ENCODE assay signal across 8 cellular contexts in the genomic region with DNA sequence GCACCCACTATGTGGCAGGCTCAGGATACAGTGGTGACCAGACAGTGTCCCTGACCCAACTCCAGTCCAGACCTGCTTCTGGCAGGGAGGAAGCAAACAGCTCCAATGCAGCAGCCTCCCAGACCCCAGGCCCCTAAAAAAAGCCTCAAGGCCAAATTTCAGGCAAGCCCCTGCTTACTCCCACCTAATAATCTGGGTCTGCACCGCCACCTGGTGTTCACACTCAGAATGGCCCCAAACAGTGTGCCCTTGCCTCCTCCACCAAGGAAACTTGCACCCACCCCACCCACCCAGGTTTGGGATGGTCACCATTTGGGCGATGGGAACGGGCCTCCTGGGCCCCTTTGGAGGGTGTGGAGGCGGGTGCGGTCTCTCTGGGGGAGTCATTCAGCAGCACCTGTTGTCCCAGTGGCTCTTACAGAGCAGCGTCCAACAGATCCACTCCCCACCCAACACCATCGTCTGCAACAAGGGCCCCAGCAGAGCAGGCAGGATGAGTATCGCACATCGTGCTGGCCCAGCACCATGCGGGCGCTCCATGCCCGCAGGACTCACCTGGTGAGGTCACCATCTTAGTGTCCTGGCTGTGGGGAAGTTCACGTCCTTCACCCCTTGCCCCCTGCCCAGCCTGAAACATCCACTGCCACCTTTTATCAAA. TPM values are rescaled to one million over a fixed set of nuclear protein-coding genes. Genes with fewer than 3 reads are reported as not detected.
A peak's percentile ranks its signal among the peaks of the same experiment; 100 is the strongest.
DNase-seq lines count a peak whose midpoint lies in the region; ATAC-seq and TF ChIP-seq lines count a peak whose summit lies in the region.

No MANE protein-coding gene starts in this region.

- no peak overlapping the region for H2AFZ ChIP-seq in osteoblast (ENCODE audit: low read length)

- no peaks in the 10 kb centered on the region for H3K79me2 ChIP-seq in osteoblast (ENCODE audit: insufficient read depth, low read length)

- no peak overlapping the region for H3K27ac Mint-ChIP-seq in activated T-cell treated with anti-CD3 and anti-CD28 coated beads, Interleukin-2, amount 50 U/mL, for 24 hours

- peak; percentile 67 for TF ChIP-seq CTCF in osteoblast (IDR thresholded peaks at IDR 0.05; ENCODE audit: extremely low read depth, low read depth, low read length)

- no peak overlapping the region for H3K27ac ChIP-seq in osteoblast (ENCODE audit: low read depth, low read length)

- no peaks in the 10 kb centered on the region for H3K36me3 Mint-ChIP-seq in activated T-cell treated with anti-CD3 and anti-CD28 coated beads, Interleukin-2, amount 50 U/mL, for 24 hours (ENCODE audit: low read depth)

- no peak for ATAC-seq in HG02763 (IDR thresholded peaks at IDR 0.05; ENCODE audit: unreplicated experiment)
- ATAC-seq in GM21515 (IDR thresholded peaks at IDR 0.05; ENCODE audit: unreplicated experiment): no peak

- H3K9ac ChIP-seq in NT2/D1 (ENCODE audit: insufficient read length, low read depth): peak overlapping the region; percentile 45

- no peaks in the 10 kb centered on the region for H3K9me3 ChIP-seq in NT2/D1 (ENCODE audit: insufficient read depth, low read length)
- no peaks in the 10 kb centered on the region for H3K9me3 ChIP-seq in osteoblast (ENCODE audit: low read depth, low read length)

- H3K27me3 ChIP-seq in NT2/D1 (ENCODE audit: insufficient read depth, insufficient read length) (peaks cover 4% of the 10 kb centered on the region), osteoblast (ENCODE audit: insufficient read depth, low read length) (peaks cover 7% of the 10 kb centered on the region)

- H3K36me3 ChIP-seq in NT2/D1 (ENCODE audit: insufficient read depth, insufficient read length, low read length) (no peaks in the 10 kb centered on the region), osteoblast (ENCODE audit: insufficient read depth, low read length) (no peaks in the 10 kb centered on the region)

- no peaks in the 10 kb centered on the region for H3K4me1 Mint-ChIP-seq in activated T-cell treated with anti-CD3 and anti-CD28 coated beads, Interleukin-2, amount 50 U/mL, for 24 hours (ENCODE audit: low read depth)

- H3K9me3 Mint-ChIP-seq in activated T-cell treated with anti-CD3 and anti-CD28 coated beads, Interleukin-2, amount 50 U/mL, for 24 hours: no peaks in the 10 kb centered on the region

- H3K4me1 ChIP-seq in NT2/D1 (ENCODE audit: insufficient read depth, insufficient read length): peaks cover 38% of the 10 kb centered on the region
- H3K4me1 ChIP-seq in osteoblast (ENCODE audit: insufficient read depth, low read length): no peaks in the 10 kb centered on the region

- H4K20me1 ChIP-seq in osteoblast (ENCODE audit: insufficient read depth, low read length): no peaks in the 10 kb centered on the region

- H3K4me3 Mint-ChIP-seq in activated T-cell treated with anti-CD3 and anti-CD28 coated beads, Interleukin-2, amount 50 U/mL, for 24 hours: no peak overlapping the region

- H3K4me3 ChIP-seq in NT2/D1 (ENCODE audit: insufficient read length, low read depth) (no peak overlapping the region), osteoblast (ENCODE audit: insufficient read depth, low read length) (no peak overlapping the region)

- no peaks in the 10 kb centered on the region for H3K27me3 Mint-ChIP-seq in activated T-cell treated with anti-CD3 and anti-CD28 coated beads, Interleukin-2, amount 50 U/mL, for 24 hours

- DNase-seq in activated gamma-delta T cell treated with Interleukin-2 at 50 U/mL for 16 hours (peak; percentile 64), activated gamma-delta T cell (lab: John Stamatoyannopoulos, UW) (no peak), NT2/D1 (ENCODE audit: low read depth, low spot score) (no peak), fibroblast of peridontal ligament (ENCODE audit: extremely low read depth) (peak; percentile 35), osteoblast (ENCODE audit: insufficient read length, low spot score, missing footprints) (no peak)
- DNase-seq in activated T-cell treated with anti-CD3 and anti-CD28 coated beads, Interleukin-2, amount 50 U/mL, for 24 hours: peak; percentile 80

- H3K4me2 ChIP-seq in osteoblast (ENCODE audit: insufficient read depth, low read length): no peak overlapping the region

RNA-seq across cellular contexts. Expression of a gene that starts 17.3 kb away (rescaled TPM):
- 17.7 and 18.8 TPM in 2 replicates for total RNA-seq in osteoblast

RNA-seq across cellular contexts. Expression of a gene that starts 19.1 kb away (rescaled TPM):
- total RNA-seq in osteoblast: 8.5 and 8.7 TPM in 2 replicates

RNA-seq across cellular contexts. Expression of a gene that starts 46.8 kb away (rescaled TPM):
- total RNA-seq in osteoblast: not detected in 2 replicates

Comparison
In these comparisons a context has a peak if more than half of its experiments do, and no peak if none do; other contexts are left out.
1. DNase-seq: peak in activated gamma-delta T cell treated with Interleukin-2 at 50 U/mL for 16 hours (single experiment), activated T-cell treated with anti-CD3 and anti-CD28 coated beads, Interleukin-2, amount 50 U/mL, for 24 hours (single experiment) and fibroblast of peridontal ligament (single experiment); none in activated gamma-delta T cell (single experiment), NT2/D1 (single experiment) and osteoblast (single experiment).